ENCODE assay signal across 8 cellular contexts in genomic region chr14:73058923-73059311, GRCh38. TPM values are rescaled to one million over a fixed set of nuclear protein-coding genes. Genes with fewer than 3 reads are reported as not detected.
DNase-seq lines count a peak whose midpoint lies in the region; ATAC-seq, FAIRE-seq and TF ChIP-seq lines count a peak whose summit lies in the region.

No MANE protein-coding gene starts in this region.

- H3K27me3 ChIP-seq in ACC112 (ENCODE audit: insufficient read depth, low read length) (no peaks in the 10 kb centered on the region), esophagus muscularis mucosa (no peaks in the 10 kb centered on the region), neural progenitor cell (no peaks in the 10 kb centered on the region)

- H3K27ac Mint-ChIP-seq in neural progenitor cell: peak overlapping the region; percentile 99
- H3K27ac Mint-ChIP-seq in HFFc6: no peak overlapping the region

- H3K4me1 ChIP-seq in ACC112 (ENCODE audit: control insufficient read depth, insufficient read depth, low read length, unreplicated experiment): peaks cover 28% of the 10 kb centered on the region
- H3K4me1 ChIP-seq in esophagus muscularis mucosa: peaks cover 46 to 57% (median 53%) of the 10 kb centered on the region in 4 donors
- H3K4me1 ChIP-seq in neural progenitor cell: peaks cover 19% of the 10 kb centered on the region

- H3K9me3 Mint-ChIP-seq in neural progenitor cell (no peaks in the 10 kb centered on the region), HFFc6 (no peaks in the 10 kb centered on the region)

- H3K36me3 ChIP-seq in ACC112 (ENCODE audit: insufficient read depth, low read length) (peaks cover 7% of the 10 kb centered on the region), esophagus muscularis mucosa (peaks cover 0 to 10% (median 0%) of the 10 kb centered on the region in 4 donors), neural progenitor cell (peaks cover 4% of the 10 kb centered on the region)

- H3K9ac ChIP-seq in neural progenitor cell: peak overlapping the region; percentile 95

- peaks cover 49% of the 10 kb centered on the region for H4K20me1 ChIP-seq in neural progenitor cell (ENCODE audit: low read depth)

- TF ChIP-seq POLR2A in esophagus muscularis mucosa (IDR thresholded peaks at IDR 0.05; ENCODE audit: low read depth): no peak

- intact Hi-C loops in esophagus muscularis mucosa (cut with DNase I): loop anchor here (2.0 kb wide), 1 partner anchor 32 kb away; the partner anchor contains the start of gene ZFYVE1

- H3K4me1 Mint-ChIP-seq in neural progenitor cell (peaks cover 25% of the 10 kb centered on the region), HFFc6 (ENCODE audit: low read depth) (peaks cover 25% of the 10 kb centered on the region)

- H3K4me3 ChIP-seq in ACC112 (ENCODE audit: low read depth, low read length) (peak overlapping the region; percentile 97), GM08714 (ENCODE audit: low read length) (peak overlapping the region; percentile 83), esophagus muscularis mucosa (peak overlapping the region; percentile 76 to 94 (median 86)), neural progenitor cell (peak overlapping the region; percentile 96)

- H3K27me3 Mint-ChIP-seq in neural progenitor cell (ENCODE audit: insufficient read depth, low read depth): peaks cover 9% of the 10 kb centered on the region
- H3K27me3 Mint-ChIP-seq in HFFc6 (ENCODE audit: insufficient read depth): peaks cover 4% of the 10 kb centered on the region; the same call in 1 of the 2 replicates

- H3K4me2 ChIP-seq in neural progenitor cell: peak overlapping the region; percentile 95

- FAIRE-seq in RCC 7860 (lab: Jason Lieb, UNC): no peak

- WGBS in esophagus muscularis mucosa: 0% methylated on average over 10 of the region's 18 CpGs

- peak overlapping the region; percentile 16 for H2AFZ ChIP-seq in ACC112 (ENCODE audit: low read length, unreplicated experiment)
- H2AFZ ChIP-seq in neural progenitor cell (replicated peaks): no peak overlapping the region

- DNase-seq in RCC 7860 (ENCODE audit: low spot score) (peak; percentile 4), esophagus muscularis mucosa (ENCODE audit: extremely low spot score) (peak; percentile 92), neural progenitor cell (ENCODE audit: low spot score) (peak; percentile 48), HK-2 (ENCODE audit: unreplicated experiment) (no peak), HFFc6 (no peak)

- H3K9me3 ChIP-seq in esophagus muscularis mucosa (no peaks in the 10 kb centered on the region), neural progenitor cell (ENCODE audit: low read depth) (no peaks in the 10 kb centered on the region)

- peak; percentile 10 for ATAC-seq in HG03064 (IDR thresholded peaks at IDR 0.05; ENCODE audit: low read depth, unreplicated experiment)

- peak overlapping the region; percentile 80 for H3K27ac ChIP-seq in ACC112 (ENCODE audit: low read depth, low read length)
- peak overlapping the region; percentile 92 to 97 (median 94) for H3K27ac ChIP-seq in esophagus muscularis mucosa (replicated peaks in 1 of 4)
- H3K27ac ChIP-seq in neural progenitor cell: peak overlapping the region; percentile 96

- peaks cover 17% of the 10 kb centered on the region for H3F3A ChIP-seq in neural progenitor cell (ENCODE audit: low read depth)

- peaks cover 53% of the 10 kb centered on the region for H3K79me2 ChIP-seq in ACC112 (ENCODE audit: control insufficient read depth, insufficient read depth, low read length, unreplicated experiment)
- peaks cover 59% of the 10 kb centered on the region for H3K79me2 ChIP-seq in neural progenitor cell (ENCODE audit: low read depth)

- H3K36me3 Mint-ChIP-seq in neural progenitor cell: peaks cover 13% of the 10 kb centered on the region
- H3K36me3 Mint-ChIP-seq in HFFc6 (ENCODE audit: low read depth): 0 out of 2 replicates have a peak, but pooled peaks cover 4% of the 10 kb centered on the region

- no peak for TF ChIP-seq CTCF in esophagus muscularis mucosa (IDR thresholded peaks at IDR 0.05)
- TF ChIP-seq CTCF in neural progenitor cell (IDR thresholded peaks at IDR 0.05): no peak
- no peak for TF ChIP-seq CTCF in HFFc6 (IDR thresholded peaks at IDR 0.05)

- TF ChIP-seq EP300 in esophagus muscularis mucosa (IDR thresholded peaks at IDR 0.05): no peak

- no peak overlapping the region for H3K4me3 Mint-ChIP-seq in neural progenitor cell
- no peak overlapping the region for H3K4me3 Mint-ChIP-seq in HFFc6

RNA-seq across cellular contexts. Expression of gene RBM25, which starts 0.6 kb away (rescaled TPM):
- 10 to 100 TPM; 25.6 to 44.0 (median 35.1) TPM for total RNA-seq in esophagus muscularis mucosa
- 82.9 and 162 TPM in 2 replicates for total RNA-seq in neural progenitor cell (ENCODE audit: low replicate concordance)
- total RNA-seq in HFFc6 (2021; fragmentation: NEBNext Ultra II Directional; extraction: Animal tissue kit (Norgen Biotek cat#: 25700)): 10 to 100 TPM; 60.2 to 71.2 (median 64.1) TPM

RNA-seq across cellular contexts. Expression of gene ZFYVE1, which starts 32.0 kb away (rescaled TPM):
- total RNA-seq in esophagus muscularis mucosa (10 to 100 TPM; 18.4 to 26.6 (median 24.1) TPM), neural progenitor cell (ENCODE audit: low replicate concordance) (14.3 and 14.7 TPM in 2 replicates)
- 10 to 100 TPM; 13.6 to 18.3 (median 15.6) TPM for total RNA-seq in HFFc6 (2021; fragmentation: NEBNext Ultra II Directional; extraction: Animal tissue kit (Norgen Biotek cat#: 25700))

Comparison
In these comparisons a context has a peak if more than half of its experiments do, and no peak if none do; other contexts are left out.
1. DNase-seq: peak in RCC 7860 (single experiment), esophagus muscularis mucosa (single experiment) and neural progenitor cell (single experiment); none in HK-2 (single experiment) and HFFc6 (single experiment).
2. Peak in every context shown above with its lines, with median percentiles within 50 percentile points of each other: H3K27ac ChIP-seq and H3K4me3 ChIP-seq.